In the genomic region with DNA sequence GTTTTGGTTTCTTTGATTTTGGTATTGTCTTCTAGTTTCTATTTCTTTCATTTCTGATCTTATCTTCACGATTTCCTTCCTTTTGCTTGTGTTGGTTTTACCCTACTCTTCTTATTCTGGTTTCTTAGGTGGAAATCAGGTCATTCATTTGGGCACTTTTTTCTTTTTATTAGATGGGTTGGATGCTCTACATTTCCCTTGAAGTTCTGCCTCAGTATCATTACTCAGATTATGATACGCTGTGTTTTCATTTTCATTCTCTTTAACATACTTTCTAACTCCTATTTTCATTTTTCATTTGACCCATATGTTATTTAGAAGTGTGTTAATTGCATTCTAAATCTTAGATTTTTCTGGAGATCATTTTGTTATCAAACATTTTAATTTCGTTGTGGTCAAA, we compare ENCODE assay signal across 16 cellular contexts.
"Had no signal": no experiment of that assay in that cellular context is flagged by ENCODE, and none has a peak within 500 bp of the region (broad histone marks: within the 10 kb centered on the region; RNA-seq: fewer than 3 reads in every experiment).

No MANE protein-coding gene starts in this region.

- H3K79me2 ChIP-seq: parathyroid adenoma had no signal

- H3K36me3 ChIP-seq: brain microvascular endothelial cell, esophagus squamous epithelium, tibial artery, uterus had no signal

- H3K4me1 ChIP-seq: esophagus squamous epithelium, parathyroid adenoma, tibial artery, uterus had no signal

- H3K27ac ChIP-seq: brain microvascular endothelial cell, dorsolateral prefrontal cortex, esophagus squamous epithelium, parathyroid adenoma, SK-N-MC, tibial artery, uterus had no signal

- H3K9me3 ChIP-seq: esophagus squamous epithelium, tibial artery, uterus had no signal

- H3K4me3 Mint-ChIP-seq: activated naive CD4-positive, alpha-beta T cell treated with anti-CD3 and anti-CD28 coated beads, Interleukin-2, amount 10 ng/mL, durations not matched to agents 7 days and 5 days had no signal

- H3K9ac ChIP-seq: parathyroid adenoma had no signal

- H3K27me3 ChIP-seq: uterus had no signal

- H3K4me3 ChIP-seq: dorsolateral prefrontal cortex, esophagus squamous epithelium, lung, SK-N-MC, tibial artery, uterus had no signal

- H3K9me3 Mint-ChIP-seq: activated naive CD4-positive, alpha-beta T cell treated with anti-CD3 and anti-CD28 coated beads, Interleukin-2, amount 10 ng/mL, durations not matched to agents 7 days and 5 days had no signal

- H3K27ac Mint-ChIP-seq: activated naive CD4-positive, alpha-beta T cell treated with anti-CD3 and anti-CD28 coated beads, Interleukin-2, amount 10 ng/mL, durations not matched to agents 7 days and 5 days had no signal

- H2AFZ ChIP-seq: parathyroid adenoma had no signal

- H3K36me3 Mint-ChIP-seq: activated naive CD4-positive, alpha-beta T cell treated with anti-CD3 and anti-CD28 coated beads, Interleukin-2, amount 10 ng/mL, durations not matched to agents 7 days and 5 days had no signal

- ATAC-seq: left colon had no signal

- DNase-seq: activated CD8-positive, alpha-beta memory T cell treated with anti-CD3 and anti-CD28 coated beads for 24 hours; activated naive CD4-positive, alpha-beta T cell treated with anti-CD3 and anti-CD28 coated beads, Interleukin-2, amount 10 ng/mL, durations not matched to agents 7 days and 5 days; brain microvascular endothelial cell; dorsolateral prefrontal cortex; esophagus squamous epithelium; foreskin fibroblast; glutamatergic neuron; left colon; midbrain; retina; stimulated activated CD4-positive, alpha-beta T cell treated with anti-CD3 and anti-CD28 coated beads, Interleukin-4, amount 100 ng/mL, for 1 hour; uterus had no signal
